11 cellular contexts compared by ENCODE assay signal in genomic region chr22:24400037-24400725, GRCh38. TPM values are rescaled to one million over a fixed set of nuclear protein-coding genes. Genes with fewer than 3 reads are reported as not detected.
DNase-seq lines count a peak whose midpoint lies in the region; ATAC-seq and TF ChIP-seq lines count a peak whose summit lies in the region.
"Had no signal": no experiment of that assay in that cellular context is flagged by ENCODE, and none has a peak within 500 bp of the region (broad histone marks: within the 10 kb centered on the region; RNA-seq: fewer than 3 reads in every experiment).

No MANE protein-coding gene starts in this region.

- H3K9me3 ChIP-seq in duodenal mucosa (ENCODE audit: control insufficient read depth in 1 of 2, low read length in 2 of 2), result no peaks in the 10 kb centered on the region
- no peaks in the 10 kb centered on the region for H3K9me3 ChIP-seq in thoracic aorta

- no peak overlapping the region for H3K4me3 Mint-ChIP-seq in activated naive CD4-positive, alpha-beta T cell treated with anti-CD3 and anti-CD28 coated beads for 36 hours
- no peak overlapping the region for H3K4me3 Mint-ChIP-seq in activated naive CD4-positive, alpha-beta T cell treated with anti-CD3 and anti-CD28 coated beads, Interleukin-2, amount 10 ng/mL, durations not matched to agents 7 days and 5 days
- H3K4me3 Mint-ChIP-seq in IgD-negative memory B cell, result peak overlapping the region; percentile 81 to 95 (median 87)

- H3K27me3 Mint-ChIP-seq in activated naive CD4-positive, alpha-beta T cell treated with anti-CD3 and anti-CD28 coated beads for 36 hours (ENCODE audit: low read depth), result no peaks in the 10 kb centered on the region
- H3K27me3 Mint-ChIP-seq in activated naive CD4-positive, alpha-beta T cell treated with anti-CD3 and anti-CD28 coated beads, Interleukin-2, amount 10 ng/mL, durations not matched to agents 7 days and 5 days, result no peaks in the 10 kb centered on the region
- H3K27me3 Mint-ChIP-seq in IgD-negative memory B cell, result no peaks in the 10 kb centered on the region

- H3K4me3 ChIP-seq in duodenal mucosa (ENCODE audit: low read depth in 1 of 2, low read length in 2 of 2) (peak overlapping the region; percentile 22 to 52), thoracic aorta (no peak overlapping the region)
- H3K4me3 ChIP-seq: cardiac muscle cell had no signal

- CTCF ChIA-PET in activated naive CD4-positive, alpha-beta T cell treated with anti-CD3 and anti-CD28 coated beads for 36 hours (lab: Charles Lee), result interaction anchor here (0.8 to 1.2 kb wide), 2 partner anchors 12 to 13 kb away, joined by 3 to 6 read pairs; no protein-coding TSS in a partner anchor
- CTCF ChIA-PET in activated naive CD4-positive, alpha-beta T cell treated with anti-CD3 and anti-CD28 coated beads, Interleukin-2, amount 10 ng/mL, durations not matched to agents 7 days and 5 days (lab: Charles Lee), result no interaction called here

- no peak overlapping the region for H3K9ac ChIP-seq in duodenal mucosa (ENCODE audit: low read depth in 1 of 2, low read length in 2 of 2)

- H3K27ac ChIP-seq in duodenal mucosa (ENCODE audit: low read depth, low read length), result peak overlapping the region; percentile 24
- H3K27ac ChIP-seq in thoracic aorta, result peak overlapping the region; percentile 82 to 88

- ATAC-seq in thoracic aorta (ENCODE audit: insufficient number of reproducible peaks, low FRiP score, low read depth) (no peak), HG02571 (IDR thresholded peaks at IDR 0.05; ENCODE audit: unreplicated experiment) (no peak)

- peaks cover 23 to 26% of the 10 kb centered on the region in 2 donors for H3K4me1 ChIP-seq in duodenal mucosa (ENCODE audit: control insufficient read depth in 1 of 2, insufficient read depth in 2 of 2, low read length in 2 of 2)
- peaks cover 21 to 48% of the 10 kb centered on the region in 2 donors for H3K4me1 ChIP-seq in thoracic aorta (ENCODE audit: control insufficient read depth in 1 of 2, low read depth in 2 of 2)

- no peak for TF ChIP-seq CTCF in thoracic aorta (IDR thresholded peaks at IDR 0.05)

- intact Hi-C loops in activated naive CD4-positive, alpha-beta T cell treated with anti-CD3 and anti-CD28 coated beads for 36 hours (cut with micrococcal nuclease), result no loop called here

- H3K36me3 Mint-ChIP-seq in activated naive CD4-positive, alpha-beta T cell treated with anti-CD3 and anti-CD28 coated beads for 36 hours (ENCODE audit: low read depth), result peaks cover 21% of the 10 kb centered on the region
- peaks cover 35% of the 10 kb centered on the region for H3K36me3 Mint-ChIP-seq in activated naive CD4-positive, alpha-beta T cell treated with anti-CD3 and anti-CD28 coated beads, Interleukin-2, amount 10 ng/mL, durations not matched to agents 7 days and 5 days
- peaks cover 12% of the 10 kb centered on the region for H3K36me3 Mint-ChIP-seq in IgD-negative memory B cell

- peaks cover 29% of the 10 kb centered on the region for H3K4me1 Mint-ChIP-seq in activated naive CD4-positive, alpha-beta T cell treated with anti-CD3 and anti-CD28 coated beads for 36 hours (ENCODE audit: low read depth)
- H3K4me1 Mint-ChIP-seq in activated naive CD4-positive, alpha-beta T cell treated with anti-CD3 and anti-CD28 coated beads, Interleukin-2, amount 10 ng/mL, durations not matched to agents 7 days and 5 days, result peaks cover 41% of the 10 kb centered on the region
- peaks cover 33 to 48% (median 48%) of the 10 kb centered on the region in 3 donors for H3K4me1 Mint-ChIP-seq in IgD-negative memory B cell

- no peak overlapping the region for H3K27ac Mint-ChIP-seq in activated naive CD4-positive, alpha-beta T cell treated with anti-CD3 and anti-CD28 coated beads for 36 hours
- no peak overlapping the region for H3K27ac Mint-ChIP-seq in activated naive CD4-positive, alpha-beta T cell treated with anti-CD3 and anti-CD28 coated beads, Interleukin-2, amount 10 ng/mL, durations not matched to agents 7 days and 5 days
- H3K27ac Mint-ChIP-seq in IgD-negative memory B cell, result peak overlapping the region; percentile 86 to 98 (median 96)

- DNase-seq in activated naive CD4-positive, alpha-beta T cell treated with anti-CD3 and anti-CD28 coated beads for 36 hours, result peak; percentile 33
- no peak for DNase-seq in activated naive CD4-positive, alpha-beta T cell treated with anti-CD3 and anti-CD28 coated beads, Interleukin-2, amount 10 ng/mL, durations not matched to agents 7 days and 5 days
- DNase-seq in thoracic aorta (ENCODE audit: low spot score), result no peak
- DNase-seq in effector CD8-positive, alpha-beta T cell (lab: John Stamatoyannopoulos, UW), result no peak
- no peak for DNase-seq in HuH-7 (ENCODE audit: low spot score)
- DNase-seq: immature natural killer cell, NCI-H1436 treated with DMSO at 0.1 percent for 48 hours had no signal

- H3K9me3 Mint-ChIP-seq in activated naive CD4-positive, alpha-beta T cell treated with anti-CD3 and anti-CD28 coated beads for 36 hours, result no peaks in the 10 kb centered on the region
- no peaks in the 10 kb centered on the region for H3K9me3 Mint-ChIP-seq in activated naive CD4-positive, alpha-beta T cell treated with anti-CD3 and anti-CD28 coated beads, Interleukin-2, amount 10 ng/mL, durations not matched to agents 7 days and 5 days
- H3K9me3 Mint-ChIP-seq in IgD-negative memory B cell, result no peaks in the 10 kb centered on the region
- H3K9me3 Mint-ChIP-seq: immature natural killer cell had no signal

- H3K36me3 ChIP-seq in duodenal mucosa (ENCODE audit: control insufficient read depth in 1 of 2, insufficient read depth in 2 of 2, low read length in 2 of 2) (peaks cover 12 to 17% of the 10 kb centered on the region in 2 donors), thoracic aorta (peaks cover 8% of the 10 kb centered on the region)

- H3K27me3 ChIP-seq in duodenal mucosa (ENCODE audit: control insufficient read depth in 1 of 2, insufficient read depth in 2 of 2, low read length in 2 of 2) (no peaks in the 10 kb centered on the region), thoracic aorta (replicated peaks; ENCODE audit: insufficient read depth) (no peaks in the 10 kb centered on the region)
- H3K27me3 ChIP-seq: cardiac muscle cell had no signal

RNA-seq across cellular contexts. Expression of gene ADORA2A, which starts 27.2 kb away (rescaled TPM):
- 10 to 100 TPM; 37.6 to 38.0 TPM for total RNA-seq in activated naive CD4-positive, alpha-beta T cell treated with anti-CD3 and anti-CD28 coated beads for 36 hours
- polyA plus RNA-seq in IgD-negative memory B cell, result 26.6 TPM
- 10 to 100 TPM; 14.5 to 47.6 TPM for total RNA-seq in thoracic aorta

Comparison
In these comparisons a context has a peak if more than half of its experiments do, and no peak if none do; other contexts are left out.
1. H3K27ac Mint-ChIP-seq: peak in IgD-negative memory B cell (3 of 3); none in activated naive CD4-positive, alpha-beta T cell treated with anti-CD3 and anti-CD28 coated beads for 36 hours (single experiment) and activated naive CD4-positive, alpha-beta T cell treated with anti-CD3 and anti-CD28 coated beads, Interleukin-2, amount 10 ng/mL, durations not matched to agents 7 days and 5 days (single experiment).
2. H3K4me3 Mint-ChIP-seq: peak in IgD-negative memory B cell (4 of 4); none in activated naive CD4-positive, alpha-beta T cell treated with anti-CD3 and anti-CD28 coated beads for 36 hours (single experiment) and activated naive CD4-positive, alpha-beta T cell treated with anti-CD3 and anti-CD28 coated beads, Interleukin-2, amount 10 ng/mL, durations not matched to agents 7 days and 5 days (single experiment).